In genomic region chr3:64939309-64939708, GRCh38 we compare ENCODE assay signal across 30 cellular contexts.
"Had no signal": no experiment of that assay in that cellular context is flagged by ENCODE, and none has a peak within 500 bp of the region (broad histone marks: within the 10 kb centered on the region; RNA-seq: fewer than 3 reads in every experiment).

No MANE protein-coding gene starts in this region.

- H3K9me3 ChIP-seq: adrenal gland, body of pancreas, esophagus muscularis mucosa, gastrocnemius medialis had no signal

- H3K4me3 ChIP-seq: adrenal gland, body of pancreas, esophagus muscularis mucosa, gastrocnemius medialis had no signal

- H3K36me3 ChIP-seq: adrenal gland, esophagus muscularis mucosa, gastrocnemius medialis, WERI-Rb-1 had no signal

- DNase-seq: activated B cell treated with CpG ODN at 0.5 μM for 24 hours; activated CD4-positive, alpha-beta T cell treated with anti-CD3 and anti-CD28 coated beads for 48 hours; activated CD4-positive, alpha-beta T cell treated with anti-CD3 and anti-CD28 coated beads, Interleukin-2, amount 50 U/mL, for 1 hour; activated CD4-positive, alpha-beta T cell treated with anti-CD3 and anti-CD28 coated beads, Interleukin-2, amount 50 U/mL, for 48 hours; activated CD8-positive, alpha-beta memory T cell treated with anti-CD3 and anti-CD28 coated beads for 24 hours; activated CD8-positive, alpha-beta T cell treated with anti-CD3 and anti-CD28 coated beads for 36 hours; activated effector memory CD4-positive, alpha-beta T cell treated with anti-CD3 and anti-CD28 coated beads, Interleukin-2, amount 50 U/mL, for 16 hours; activated naive CD4-positive, alpha-beta T cell treated with anti-CD3 and anti-CD28 coated beads for 36 hours; activated naive CD8-positive, alpha-beta T cell treated with anti-CD3 and anti-CD28 coated beads for 36 hours; activated naive CD8-positive, alpha-beta T cell treated with anti-CD3 and anti-CD28 coated beads, Interleukin-2, amount 50 U/mL, for 24 hours; activated T-cell treated with anti-CD3 and anti-CD28 coated beads, Interleukin-2, amount 50 U/mL, for 4 hours; adrenal gland; amygdala; aorta; body of pancreas; caudate nucleus; cortex of kidney; dermis blood vessel endothelial cell; effector CD4-positive, alpha-beta T cell; effector memory CD8-positive, alpha-beta T cell; erythroblast; gastrocnemius medialis; glutamatergic neuron; T-helper 2 cell; WERI-Rb-1 had no signal

- ATAC-seq: activated CD4-positive, CD25-positive, alpha-beta regulatory T cell treated with anti-CD3 and anti-CD28 coated beads, Interleukin-2, amount 50 U/mL, for 24 hours; activated CD8-positive, alpha-beta T cell treated with anti-CD3 and anti-CD28 coated beads for 36 hours; activated naive CD8-positive, alpha-beta T cell treated with anti-CD3 and anti-CD28 coated beads, Interleukin-2, amount 50 U/mL, for 24 hours; activated T-cell treated with anti-CD3 and anti-CD28 coated beads, Interleukin-2, amount 50 U/mL, for 4 hours; activated T-helper 17 cell treated with anti-CD3 and anti-CD28 coated beads, Interleukin-2, amount 50 U/mL, for 72 hours; body of pancreas; effector memory CD8-positive, alpha-beta T cell; foreskin keratinocyte; gastrocnemius medialis had no signal

- FAIRE-seq: colon had no signal

- H3K27ac ChIP-seq: adrenal gland, body of pancreas, esophagus muscularis mucosa, foreskin keratinocyte, gastrocnemius medialis, WERI-Rb-1 had no signal

- H3K4me1 ChIP-seq: body of pancreas had no signal

- H3K27me3 ChIP-seq: adrenal gland, body of pancreas, esophagus muscularis mucosa, foreskin keratinocyte, gastrocnemius medialis had no signal
